Comparison of ENCODE assay signal across 7 cellular contexts in genomic region chr1:214002472-214002871, GRCh38. TPM values are rescaled to one million over a fixed set of nuclear protein-coding genes. Genes with fewer than 3 reads are reported as not detected.
DNase-seq lines count a peak whose midpoint lies in the region; TF ChIP-seq lines count a peak whose summit lies in the region.

No MANE protein-coding gene starts in this region.

- H3K4me3 ChIP-seq in left ventricle myocardium inferior = no peak overlapping the region

- intact Hi-C loops in left ventricle myocardium inferior (cut with micrococcal nuclease) = no loop called here

- DNase-seq in NCI-H146 (lab: John Stamatoyannopoulos, UW) (peak; percentile 97), SHP77 treated with DMSO at 0.1 percent for 48 hours (lab: John Stamatoyannopoulos, UW) (peak; percentile 93), left ventricle myocardium inferior (no peak), NAMALWA (ENCODE audit: low spot score) (no peak), G401 (ENCODE audit: low spot score) (no peak)
- no peak for DNase-seq in stimulated activated CD4-positive, alpha-beta T cell treated with anti-CD3 and anti-CD28 coated beads, Interleukin-2, amount 100 ng/mL, for 24 hours

- H3K9me3 ChIP-seq in left ventricle myocardium inferior (replicated peaks) = no peaks in the 10 kb centered on the region

- in situ Hi-C loops in G401 (cut with HindIII; ENCODE audit: low sequenced_read_pairs) = no loop called here

- H3K27me3 ChIP-seq in left ventricle myocardium inferior (ENCODE audit: low read depth) = no peaks in the 10 kb centered on the region

- H3K4me1 ChIP-seq in left ventricle myocardium inferior = peaks cover 44% of the 10 kb centered on the region

- TF ChIP-seq CTCF in left ventricle myocardium inferior (IDR thresholded peaks at IDR 0.05; ENCODE audit: borderline replicate concordance) = no peak

- peak overlapping the region; percentile 35 for H3K27ac ChIP-seq in left ventricle myocardium inferior (replicated peaks)
- peak overlapping the region; percentile 61 for H3K27ac ChIP-seq in temporal lobe (ENCODE audit: low read depth, low read length)

- H3K36me3 ChIP-seq in left ventricle myocardium inferior = peaks cover 11% of the 10 kb centered on the region

RNA-seq across cellular contexts. Expression of gene PROX1, which starts 14.7 kb away (rescaled TPM):
- total RNA-seq in left ventricle myocardium inferior = 80.6 TPM
- 13.3 TPM for total RNA-seq in temporal lobe
- not detected in 2 replicates for total RNA-seq in G401 (2014; rRNA removed; shearing (Covaris generic))

Comparison
In these comparisons a context has a peak if more than half of its experiments do, and no peak if none do; other contexts are left out.
1. DNase-seq: peak in NCI-H146 (single experiment) and SHP77 treated with DMSO at 0.1 percent for 48 hours (single experiment); none in left ventricle myocardium inferior (single experiment), NAMALWA (single experiment), stimulated activated CD4-positive, alpha-beta T cell treated with anti-CD3 and anti-CD28 coated beads, Interleukin-2, amount 100 ng/mL, for 24 hours (0 of 2) and G401 (single experiment).
2. RNA of gene PROX1, which starts 14.7 kb away (total RNA-seq): 80.6 TPM in left ventricle myocardium inferior (single experiment) and 13.3 TPM in temporal lobe (single experiment); not detected in G401; every median in the first group is over 10 times any median in the second.